ENCODE assay signal across 1 cellular context in genomic region chr14:20791199-20791996, GRCh38.
TF ChIP-seq lines count a peak whose summit lies in the region.

No MANE protein-coding gene starts in this region.

TF ChIP-seq in GM23338, 12 proteins besides CTCF, POLR2A, EP300 and RAD21 (continued from another document):
- TF ChIP-seq, protein P1, sequence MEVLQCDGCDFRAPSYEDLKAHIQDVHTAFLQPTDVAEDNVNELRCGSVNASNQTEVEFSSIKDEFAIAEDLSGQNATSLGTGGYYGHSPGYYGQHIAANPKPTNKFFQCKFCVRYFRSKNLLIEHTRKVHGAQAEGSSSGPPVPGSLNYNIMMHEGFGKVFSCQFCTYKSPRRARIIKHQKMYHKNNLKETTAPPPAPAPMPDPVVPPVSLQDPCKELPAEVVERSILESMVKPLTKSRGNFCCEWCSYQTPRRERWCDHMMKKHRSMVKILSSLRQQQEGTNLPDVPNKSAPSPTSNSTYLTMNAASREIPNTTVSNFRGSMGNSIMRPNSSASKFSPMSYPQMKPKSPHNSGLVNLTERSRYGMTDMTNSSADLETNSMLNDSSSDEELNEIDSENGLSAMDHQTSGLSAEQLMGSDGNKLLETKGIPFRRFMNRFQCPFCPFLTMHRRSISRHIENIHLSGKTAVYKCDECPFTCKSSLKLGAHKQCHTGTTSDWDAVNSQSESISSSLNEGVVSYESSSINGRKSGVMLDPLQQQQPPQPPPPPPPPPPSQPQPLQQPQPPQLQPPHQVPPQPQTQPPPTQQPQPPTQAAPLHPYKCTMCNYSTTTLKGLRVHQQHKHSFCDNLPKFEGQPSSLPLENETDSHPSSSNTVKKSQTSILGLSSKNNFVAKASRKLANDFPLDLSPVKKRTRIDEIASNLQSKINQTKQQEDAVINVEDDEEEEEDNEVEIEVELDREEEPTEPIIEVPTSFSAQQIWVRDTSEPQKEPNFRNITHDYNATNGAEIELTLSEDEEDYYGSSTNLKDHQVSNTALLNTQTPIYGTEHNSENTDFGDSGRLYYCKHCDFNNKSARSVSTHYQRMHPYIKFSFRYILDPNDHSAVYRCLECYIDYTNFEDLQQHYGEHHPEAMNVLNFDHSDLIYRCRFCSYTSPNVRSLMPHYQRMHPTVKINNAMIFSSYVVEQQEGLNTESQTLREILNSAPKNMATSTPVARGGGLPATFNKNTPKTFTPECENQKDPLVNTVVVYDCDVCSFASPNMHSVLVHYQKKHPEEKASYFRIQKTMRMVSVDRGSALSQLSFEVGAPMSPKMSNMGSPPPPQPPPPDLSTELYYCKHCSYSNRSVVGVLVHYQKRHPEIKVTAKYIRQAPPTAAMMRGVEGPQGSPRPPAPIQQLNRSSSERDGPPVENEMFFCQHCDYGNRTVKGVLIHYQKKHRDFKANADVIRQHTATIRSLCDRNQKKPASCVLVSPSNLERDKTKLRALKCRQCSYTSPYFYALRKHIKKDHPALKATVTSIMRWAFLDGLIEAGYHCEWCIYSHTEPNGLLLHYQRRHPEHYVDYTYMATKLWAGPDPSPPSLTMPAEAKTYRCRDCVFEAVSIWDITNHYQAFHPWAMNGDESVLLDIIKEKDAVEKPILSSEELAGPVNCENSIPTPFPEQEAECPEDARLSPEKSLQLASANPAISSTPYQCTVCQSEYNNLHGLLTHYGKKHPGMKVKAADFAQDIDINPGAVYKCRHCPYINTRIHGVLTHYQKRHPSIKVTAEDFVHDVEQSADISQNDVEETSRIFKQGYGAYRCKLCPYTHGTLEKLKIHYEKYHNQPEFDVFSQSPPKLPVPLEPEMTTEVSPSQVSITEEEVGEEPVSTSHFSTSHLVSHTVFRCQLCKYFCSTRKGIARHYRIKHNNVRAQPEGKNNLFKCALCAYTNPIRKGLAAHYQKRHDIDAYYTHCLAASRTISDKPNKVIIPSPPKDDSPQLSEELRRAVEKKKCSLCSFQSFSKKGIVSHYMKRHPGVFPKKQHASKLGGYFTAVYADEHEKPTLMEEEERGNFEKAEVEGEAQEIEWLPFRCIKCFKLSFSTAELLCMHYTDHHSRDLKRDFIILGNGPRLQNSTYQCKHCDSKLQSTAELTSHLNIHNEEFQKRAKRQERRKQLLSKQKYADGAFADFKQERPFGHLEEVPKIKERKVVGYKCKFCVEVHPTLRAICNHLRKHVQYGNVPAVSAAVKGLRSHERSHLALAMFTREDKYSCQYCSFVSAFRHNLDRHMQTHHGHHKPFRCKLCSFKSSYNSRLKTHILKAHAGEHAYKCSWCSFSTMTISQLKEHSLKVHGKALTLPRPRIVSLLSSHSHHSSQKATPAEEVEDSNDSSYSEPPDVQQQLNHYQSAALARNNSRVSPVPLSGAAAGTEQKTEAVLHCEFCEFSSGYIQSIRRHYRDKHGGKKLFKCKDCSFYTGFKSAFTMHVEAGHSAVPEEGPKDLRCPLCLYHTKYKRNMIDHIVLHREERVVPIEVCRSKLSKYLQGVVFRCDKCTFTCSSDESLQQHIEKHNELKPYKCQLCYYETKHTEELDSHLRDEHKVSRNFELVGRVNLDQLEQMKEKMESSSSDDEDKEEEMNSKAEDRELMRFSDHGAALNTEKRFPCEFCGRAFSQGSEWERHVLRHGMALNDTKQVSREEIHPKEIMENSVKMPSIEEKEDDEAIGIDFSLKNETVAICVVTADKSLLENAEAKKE (CRISPR knock-in tag; IDR thresholded peaks at IDR 0.05): no peak
- TF ChIP-seq JUNB (IDR thresholded peaks at IDR 0.05; ENCODE audit: unreplicated experiment) (no peak), STAT1 (IDR thresholded peaks at IDR 0.05; ENCODE audit: unreplicated experiment) (no peak), ZNF331 (CRISPR knock-in tag; IDR thresholded peaks at IDR 0.05; ENCODE audit: low read depth) (no peak), POLR2AphosphoS5 (IDR thresholded peaks at IDR 0.05; ENCODE audit: low read depth) (no peak), ZNF114 (CRISPR knock-in tag; IDR thresholded peaks at IDR 0.05) (no peak), CREB1 (CRISPR knock-in tag; IDR thresholded peaks at IDR 0.05; ENCODE audit: low read depth) (no peak), EZH2 (IDR thresholded peaks at IDR 0.05; ENCODE audit: low read depth, unreplicated experiment) (no peak), REST (IDR thresholded peaks at IDR 0.05; ENCODE audit: unreplicated experiment) (no peak), NANOG (IDR thresholded peaks at IDR 0.05; ENCODE audit: borderline replicate concordance) (no peak), ETS1 (IDR thresholded peaks at IDR 0.05) (no peak)
